ENCODE assay signal across 1 cellular context in the genomic region with DNA sequence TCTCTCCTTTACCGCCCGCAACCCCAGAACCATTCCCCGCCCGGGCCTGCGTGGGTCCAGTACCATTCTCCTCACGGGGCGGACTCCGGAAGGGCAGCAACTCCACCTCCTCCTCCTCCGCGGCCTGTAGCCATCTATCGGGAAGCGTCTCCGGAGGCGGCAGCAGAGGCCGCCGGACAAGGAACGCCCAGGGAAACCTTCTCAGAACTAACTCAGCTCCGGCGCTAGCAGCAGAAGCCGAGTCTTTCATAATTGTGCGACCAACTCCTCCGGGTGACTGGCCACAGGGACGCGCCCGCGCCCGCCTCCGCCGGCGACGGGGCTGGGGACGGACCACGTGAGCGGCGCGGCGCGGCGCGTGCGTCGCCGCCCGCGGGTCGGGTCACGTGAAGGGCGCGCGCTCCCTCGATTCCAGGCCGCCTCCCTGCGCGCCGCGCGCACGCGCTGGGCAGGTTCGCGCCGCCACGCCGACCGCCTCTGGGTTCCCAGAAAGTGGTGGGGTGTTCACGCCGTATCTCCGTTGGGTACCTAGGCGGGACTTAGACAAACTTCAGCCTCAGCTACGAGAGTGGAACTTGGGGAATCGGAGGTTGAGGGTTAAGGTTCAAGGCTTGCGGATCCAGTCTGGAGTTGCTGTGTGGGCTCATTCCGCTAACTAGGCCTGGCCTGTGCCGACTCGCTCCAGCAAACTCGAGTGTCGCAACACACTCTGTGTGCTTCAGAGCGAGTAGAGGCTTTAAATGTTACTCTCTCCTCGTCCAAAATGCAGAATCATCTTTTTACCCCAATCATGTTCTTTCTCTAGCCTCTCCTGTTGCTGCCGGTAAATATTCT.
TF ChIP-seq lines count a peak whose summit lies in the region.

A gene with protein sequence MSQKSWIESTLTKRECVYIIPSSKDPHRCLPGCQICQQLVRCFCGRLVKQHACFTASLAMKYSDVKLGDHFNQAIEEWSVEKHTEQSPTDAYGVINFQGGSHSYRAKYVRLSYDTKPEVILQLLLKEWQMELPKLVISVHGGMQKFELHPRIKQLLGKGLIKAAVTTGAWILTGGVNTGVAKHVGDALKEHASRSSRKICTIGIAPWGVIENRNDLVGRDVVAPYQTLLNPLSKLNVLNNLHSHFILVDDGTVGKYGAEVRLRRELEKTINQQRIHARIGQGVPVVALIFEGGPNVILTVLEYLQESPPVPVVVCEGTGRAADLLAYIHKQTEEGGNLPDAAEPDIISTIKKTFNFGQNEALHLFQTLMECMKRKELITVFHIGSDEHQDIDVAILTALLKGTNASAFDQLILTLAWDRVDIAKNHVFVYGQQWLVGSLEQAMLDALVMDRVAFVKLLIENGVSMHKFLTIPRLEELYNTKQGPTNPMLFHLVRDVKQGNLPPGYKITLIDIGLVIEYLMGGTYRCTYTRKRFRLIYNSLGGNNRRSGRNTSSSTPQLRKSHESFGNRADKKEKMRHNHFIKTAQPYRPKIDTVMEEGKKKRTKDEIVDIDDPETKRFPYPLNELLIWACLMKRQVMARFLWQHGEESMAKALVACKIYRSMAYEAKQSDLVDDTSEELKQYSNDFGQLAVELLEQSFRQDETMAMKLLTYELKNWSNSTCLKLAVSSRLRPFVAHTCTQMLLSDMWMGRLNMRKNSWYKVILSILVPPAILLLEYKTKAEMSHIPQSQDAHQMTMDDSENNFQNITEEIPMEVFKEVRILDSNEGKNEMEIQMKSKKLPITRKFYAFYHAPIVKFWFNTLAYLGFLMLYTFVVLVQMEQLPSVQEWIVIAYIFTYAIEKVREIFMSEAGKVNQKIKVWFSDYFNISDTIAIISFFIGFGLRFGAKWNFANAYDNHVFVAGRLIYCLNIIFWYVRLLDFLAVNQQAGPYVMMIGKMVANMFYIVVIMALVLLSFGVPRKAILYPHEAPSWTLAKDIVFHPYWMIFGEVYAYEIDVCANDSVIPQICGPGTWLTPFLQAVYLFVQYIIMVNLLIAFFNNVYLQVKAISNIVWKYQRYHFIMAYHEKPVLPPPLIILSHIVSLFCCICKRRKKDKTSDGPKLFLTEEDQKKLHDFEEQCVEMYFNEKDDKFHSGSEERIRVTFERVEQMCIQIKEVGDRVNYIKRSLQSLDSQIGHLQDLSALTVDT (N-terminal part only) (minus strand): TSS at position 330 of the 834 bp plus-strand sequence. CDS start 264 bp downstream, at position 66.

TF ChIP-seq in HepG2, 621 proteins besides CTCF, POLR2A, EP300 and RAD21 (continued from another document and continues in another):
- TF ChIP-seq SCMH1 (CRISPR knock-in tag; IDR thresholded peaks at IDR 0.05; ENCODE audit: borderline replicate concordance): no peak
- TF ChIP-seq, protein P1, sequence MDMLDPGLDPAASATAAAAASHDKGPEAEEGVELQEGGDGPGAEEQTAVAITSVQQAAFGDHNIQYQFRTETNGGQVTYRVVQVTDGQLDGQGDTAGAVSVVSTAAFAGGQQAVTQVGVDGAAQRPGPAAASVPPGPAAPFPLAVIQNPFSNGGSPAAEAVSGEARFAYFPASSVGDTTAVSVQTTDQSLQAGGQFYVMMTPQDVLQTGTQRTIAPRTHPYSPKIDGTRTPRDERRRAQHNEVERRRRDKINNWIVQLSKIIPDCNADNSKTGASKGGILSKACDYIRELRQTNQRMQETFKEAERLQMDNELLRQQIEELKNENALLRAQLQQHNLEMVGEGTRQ (IDR thresholded peaks at IDR 0.05; ENCODE audit: low read depth, low read length): peak; percentile 95
- TF ChIP-seq, protein P1 (CRISPR knock-in tag; IDR thresholded peaks at IDR 0.05; ENCODE audit: borderline replicate concordance): peak; percentile 69; the same call in 1 of the 2 replicates
- 0 out of 2 replicates have a peak, but pooled peaks have one; percentile 10 for TF ChIP-seq HIVEP1 (CRISPR knock-in tag; IDR thresholded peaks at IDR 0.05)
- peak; percentile 62; the same call in 1 of the 2 replicates for TF ChIP-seq ZSCAN9 (CRISPR knock-in tag; IDR thresholded peaks at IDR 0.05; ENCODE audit: borderline replicate concordance)
- TF ChIP-seq, protein P2, sequence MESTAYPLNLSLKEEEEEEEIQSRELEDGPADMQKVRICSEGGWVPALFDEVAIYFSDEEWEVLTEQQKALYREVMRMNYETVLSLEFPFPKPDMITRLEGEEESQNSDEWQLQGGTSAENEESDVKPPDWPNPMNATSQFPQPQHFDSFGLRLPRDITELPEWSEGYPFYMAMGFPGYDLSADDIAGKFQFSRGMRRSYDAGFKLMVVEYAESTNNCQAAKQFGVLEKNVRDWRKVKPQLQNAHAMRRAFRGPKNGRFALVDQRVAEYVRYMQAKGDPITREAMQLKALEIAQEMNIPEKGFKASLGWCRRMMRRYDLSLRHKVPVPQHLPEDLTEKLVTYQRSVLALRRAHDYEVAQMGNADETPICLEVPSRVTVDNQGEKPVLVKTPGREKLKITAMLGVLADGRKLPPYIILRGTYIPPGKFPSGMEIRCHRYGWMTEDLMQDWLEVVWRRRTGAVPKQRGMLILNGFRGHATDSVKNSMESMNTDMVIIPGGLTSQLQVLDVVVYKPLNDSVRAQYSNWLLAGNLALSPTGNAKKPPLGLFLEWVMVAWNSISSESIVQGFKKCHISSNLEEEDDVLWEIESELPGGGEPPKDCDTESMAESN (CRISPR knock-in tag; conservative IDR thresholded peaks at IDR 0.05): peak; percentile 91
- TF ChIP-seq, protein P3, sequence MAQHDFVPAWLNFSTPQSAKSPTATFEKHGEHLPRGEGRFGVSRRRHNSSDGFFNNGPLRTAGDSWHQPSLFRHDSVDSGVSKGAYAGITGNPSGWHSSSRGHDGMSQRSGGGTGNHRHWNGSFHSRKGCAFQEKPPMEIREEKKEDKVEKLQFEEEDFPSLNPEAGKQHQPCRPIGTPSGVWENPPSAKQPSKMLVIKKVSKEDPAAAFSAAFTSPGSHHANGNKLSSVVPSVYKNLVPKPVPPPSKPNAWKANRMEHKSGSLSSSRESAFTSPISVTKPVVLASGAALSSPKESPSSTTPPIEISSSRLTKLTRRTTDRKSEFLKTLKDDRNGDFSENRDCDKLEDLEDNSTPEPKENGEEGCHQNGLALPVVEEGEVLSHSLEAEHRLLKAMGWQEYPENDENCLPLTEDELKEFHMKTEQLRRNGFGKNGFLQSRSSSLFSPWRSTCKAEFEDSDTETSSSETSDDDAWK (CRISPR knock-in tag; IDR thresholded peaks at IDR 0.05): no peak
- TF ChIP-seq ZNF879 (CRISPR knock-in tag; IDR thresholded peaks at IDR 0.05): peak; percentile 61; the same call in 1 of the 2 replicates
- 0 out of 2 replicates have a peak, but pooled peaks have one; percentile 73 for TF ChIP-seq CENPT (CRISPR knock-in tag; IDR thresholded peaks at IDR 0.05; ENCODE audit: low read depth)
- TF ChIP-seq MXD4 (CRISPR knock-in tag; IDR thresholded peaks at IDR 0.05): 0 out of 2 replicates have a peak, but pooled peaks have one; percentile 35
- TF ChIP-seq, protein P4, sequence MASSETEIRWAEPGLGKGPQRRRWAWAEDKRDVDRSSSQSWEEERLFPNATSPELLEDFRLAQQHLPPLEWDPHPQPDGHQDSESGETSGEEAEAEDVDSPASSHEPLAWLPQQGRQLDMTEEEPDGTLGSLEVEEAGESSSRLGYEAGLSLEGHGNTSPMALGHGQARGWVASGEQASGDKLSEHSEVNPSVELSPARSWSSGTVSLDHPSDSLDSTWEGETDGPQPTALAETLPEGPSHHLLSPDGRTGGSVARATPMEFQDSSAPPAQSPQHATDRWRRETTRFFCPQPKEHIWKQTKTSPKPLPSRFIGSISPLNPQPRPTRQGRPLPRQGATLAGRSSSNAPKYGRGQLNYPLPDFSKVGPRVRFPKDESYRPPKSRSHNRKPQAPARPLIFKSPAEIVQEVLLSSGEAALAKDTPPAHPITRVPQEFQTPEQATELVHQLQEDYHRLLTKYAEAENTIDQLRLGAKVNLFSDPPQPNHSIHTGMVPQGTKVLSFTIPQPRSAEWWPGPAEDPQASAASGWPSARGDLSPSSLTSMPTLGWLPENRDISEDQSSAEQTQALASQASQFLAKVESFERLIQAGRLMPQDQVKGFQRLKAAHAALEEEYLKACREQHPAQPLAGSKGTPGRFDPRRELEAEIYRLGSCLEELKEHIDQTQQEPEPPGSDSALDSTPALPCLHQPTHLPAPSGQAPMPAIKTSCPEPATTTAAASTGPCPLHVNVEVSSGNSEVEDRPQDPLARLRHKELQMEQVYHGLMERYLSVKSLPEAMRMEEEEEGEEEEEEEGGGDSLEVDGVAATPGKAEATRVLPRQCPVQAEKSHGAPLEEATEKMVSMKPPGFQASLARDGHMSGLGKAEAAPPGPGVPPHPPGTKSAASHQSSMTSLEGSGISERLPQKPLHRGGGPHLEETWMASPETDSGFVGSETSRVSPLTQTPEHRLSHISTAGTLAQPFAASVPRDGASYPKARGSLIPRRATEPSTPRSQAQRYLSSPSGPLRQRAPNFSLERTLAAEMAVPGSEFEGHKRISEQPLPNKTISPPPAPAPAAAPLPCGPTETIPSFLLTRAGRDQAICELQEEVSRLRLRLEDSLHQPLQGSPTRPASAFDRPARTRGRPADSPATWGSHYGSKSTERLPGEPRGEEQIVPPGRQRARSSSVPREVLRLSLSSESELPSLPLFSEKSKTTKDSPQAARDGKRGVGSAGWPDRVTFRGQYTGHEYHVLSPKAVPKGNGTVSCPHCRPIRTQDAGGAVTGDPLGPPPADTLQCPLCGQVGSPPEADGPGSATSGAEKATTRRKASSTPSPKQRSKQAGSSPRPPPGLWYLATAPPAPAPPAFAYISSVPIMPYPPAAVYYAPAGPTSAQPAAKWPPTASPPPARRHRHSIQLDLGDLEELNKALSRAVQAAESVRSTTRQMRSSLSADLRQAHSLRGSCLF (CRISPR knock-in tag; IDR thresholded peaks at IDR 0.05; ENCODE audit: borderline replicate concordance): no peak
- 0 out of 2 replicates have a peak, but pooled peaks have one; percentile 52 for TF ChIP-seq JUND (CRISPR knock-in tag; IDR thresholded peaks at IDR 0.05)
- no peak for TF ChIP-seq ZNF33A (CRISPR knock-in tag; IDR thresholded peaks at IDR 0.05; ENCODE audit: borderline replicate concordance)
- peak; percentile 56; the same call in 1 of the 2 replicates for TF ChIP-seq ZNF264 (CRISPR knock-in tag; IDR thresholded peaks at IDR 0.05)
- TF ChIP-seq JARID2 (CRISPR knock-in tag; IDR thresholded peaks at IDR 0.05; ENCODE audit: insufficient replicate concordance): peak; percentile 38
- TF ChIP-seq, protein P5, sequence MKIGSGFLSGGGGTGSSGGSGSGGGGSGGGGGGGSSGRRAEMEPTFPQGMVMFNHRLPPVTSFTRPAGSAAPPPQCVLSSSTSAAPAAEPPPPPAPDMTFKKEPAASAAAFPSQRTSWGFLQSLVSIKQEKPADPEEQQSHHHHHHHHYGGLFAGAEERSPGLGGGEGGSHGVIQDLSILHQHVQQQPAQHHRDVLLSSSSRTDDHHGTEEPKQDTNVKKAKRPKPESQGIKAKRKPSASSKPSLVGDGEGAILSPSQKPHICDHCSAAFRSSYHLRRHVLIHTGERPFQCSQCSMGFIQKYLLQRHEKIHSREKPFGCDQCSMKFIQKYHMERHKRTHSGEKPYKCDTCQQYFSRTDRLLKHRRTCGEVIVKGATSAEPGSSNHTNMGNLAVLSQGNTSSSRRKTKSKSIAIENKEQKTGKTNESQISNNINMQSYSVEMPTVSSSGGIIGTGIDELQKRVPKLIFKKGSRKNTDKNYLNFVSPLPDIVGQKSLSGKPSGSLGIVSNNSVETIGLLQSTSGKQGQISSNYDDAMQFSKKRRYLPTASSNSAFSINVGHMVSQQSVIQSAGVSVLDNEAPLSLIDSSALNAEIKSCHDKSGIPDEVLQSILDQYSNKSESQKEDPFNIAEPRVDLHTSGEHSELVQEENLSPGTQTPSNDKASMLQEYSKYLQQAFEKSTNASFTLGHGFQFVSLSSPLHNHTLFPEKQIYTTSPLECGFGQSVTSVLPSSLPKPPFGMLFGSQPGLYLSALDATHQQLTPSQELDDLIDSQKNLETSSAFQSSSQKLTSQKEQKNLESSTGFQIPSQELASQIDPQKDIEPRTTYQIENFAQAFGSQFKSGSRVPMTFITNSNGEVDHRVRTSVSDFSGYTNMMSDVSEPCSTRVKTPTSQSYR (CRISPR knock-in tag; IDR thresholded peaks at IDR 0.05; ENCODE audit: borderline replicate concordance): peak; percentile 34; the same call in 1 of the 2 replicates
- peak; percentile 75; the same call in 1 of the 2 replicates for TF ChIP-seq KDM2A (CRISPR knock-in tag; IDR thresholded peaks at IDR 0.05; ENCODE audit: borderline replicate concordance, low read depth)
- 0 out of 2 replicates have a peak, but pooled peaks have one; percentile 13 for TF ChIP-seq ZNF567 (CRISPR knock-in tag; IDR thresholded peaks at IDR 0.05; ENCODE audit: borderline replicate concordance)
- no peak for TF ChIP-seq RFXAP (CRISPR knock-in tag; IDR thresholded peaks at IDR 0.05; ENCODE audit: borderline replicate concordance)
- no peak for TF ChIP-seq SRF (IDR thresholded peaks at IDR 0.05; ENCODE audit: low read depth, low read length)
- peak; percentile 51 for TF ChIP-seq HNRNPLL (IDR thresholded peaks at IDR 0.05; ENCODE audit: low read depth, low read length, poor library complexity, severe bottlenecking)
- TF ChIP-seq ZNF776 (CRISPR knock-in tag; IDR thresholded peaks at IDR 0.05): peak; percentile 84; the same call in 1 of the 2 replicates
- TF ChIP-seq FOXM1 (CRISPR knock-in tag; IDR thresholded peaks at IDR 0.05): no peak; the same call in 1 of the 2 replicates
- peak; percentile 78; the same call in 2 of the 3 replicates for TF ChIP-seq MXI1 (IDR thresholded peaks at IDR 0.05; ENCODE audit: borderline replicate concordance, low read depth, low read length)
- peak; percentile 20; the same call in 1 of the 2 replicates for TF ChIP-seq ZNF564 (CRISPR knock-in tag; IDR thresholded peaks at IDR 0.05)
- TF ChIP-seq CBX2 (IDR thresholded peaks at IDR 0.05; ENCODE audit: low read depth, low read length): no peak
- TF ChIP-seq CBX2 (CRISPR knock-in tag; IDR thresholded peaks at IDR 0.05; ENCODE audit: low read depth): peak; percentile 31; the same call in 1 of the 2 replicates
- peak; percentile 54; the same call in 1 of the 2 replicates for TF ChIP-seq ZNF777 (CRISPR knock-in tag; IDR thresholded peaks at IDR 0.05)
- peak; percentile 38; the same call in 1 of the 2 replicates for TF ChIP-seq FOXO1 (CRISPR knock-in tag; IDR thresholded peaks at IDR 0.05)
- peak; percentile 84; the same call in 1 of the 2 replicates for TF ChIP-seq ZNF557 (CRISPR knock-in tag; IDR thresholded peaks at IDR 0.05)
- no peak; the same call in 1 of the 2 replicates for TF ChIP-seq NFKB2 (CRISPR knock-in tag; IDR thresholded peaks at IDR 0.05; ENCODE audit: borderline replicate concordance)
- no peak for TF ChIP-seq ZNF224 (CRISPR knock-in tag; IDR thresholded peaks at IDR 0.05)
- 0 out of 2 replicates have a peak, but pooled peaks have one; percentile 15 for TF ChIP-seq ETV5 (CRISPR knock-in tag; IDR thresholded peaks at IDR 0.05; ENCODE audit: borderline replicate concordance)
- TF ChIP-seq ZNF589 (CRISPR knock-in tag; conservative IDR thresholded peaks at IDR 0.05): peak; percentile 95
- TF ChIP-seq EHMT2 (IDR thresholded peaks at IDR 0.05; ENCODE audit: borderline replicate concordance, low read depth, low read length): no peak
- peak; percentile 52 for TF ChIP-seq ISL2 (CRISPR knock-in tag; IDR thresholded peaks at IDR 0.05)
- no peak for TF ChIP-seq CENPX (CRISPR knock-in tag; IDR thresholded peaks at IDR 0.05)
- TF ChIP-seq CEBPG (CRISPR knock-in tag; IDR thresholded peaks at IDR 0.05): peak; percentile 90
- TF ChIP-seq ARNTL (CRISPR knock-in tag; IDR thresholded peaks at IDR 0.05): peak; percentile 46; the same call in 1 of the 2 replicates
- TF ChIP-seq HDAC2 (CRISPR knock-in tag; IDR thresholded peaks at IDR 0.05): peak; percentile 52; the same call in 1 of the 2 replicates
- no peak for TF ChIP-seq ZNF543 (CRISPR knock-in tag; IDR thresholded peaks at IDR 0.05)
- peak; percentile 82 for TF ChIP-seq SP4 (CRISPR knock-in tag; IDR thresholded peaks at IDR 0.05)
